ENCODE assay signal across 8 cellular contexts in the genomic region with DNA sequence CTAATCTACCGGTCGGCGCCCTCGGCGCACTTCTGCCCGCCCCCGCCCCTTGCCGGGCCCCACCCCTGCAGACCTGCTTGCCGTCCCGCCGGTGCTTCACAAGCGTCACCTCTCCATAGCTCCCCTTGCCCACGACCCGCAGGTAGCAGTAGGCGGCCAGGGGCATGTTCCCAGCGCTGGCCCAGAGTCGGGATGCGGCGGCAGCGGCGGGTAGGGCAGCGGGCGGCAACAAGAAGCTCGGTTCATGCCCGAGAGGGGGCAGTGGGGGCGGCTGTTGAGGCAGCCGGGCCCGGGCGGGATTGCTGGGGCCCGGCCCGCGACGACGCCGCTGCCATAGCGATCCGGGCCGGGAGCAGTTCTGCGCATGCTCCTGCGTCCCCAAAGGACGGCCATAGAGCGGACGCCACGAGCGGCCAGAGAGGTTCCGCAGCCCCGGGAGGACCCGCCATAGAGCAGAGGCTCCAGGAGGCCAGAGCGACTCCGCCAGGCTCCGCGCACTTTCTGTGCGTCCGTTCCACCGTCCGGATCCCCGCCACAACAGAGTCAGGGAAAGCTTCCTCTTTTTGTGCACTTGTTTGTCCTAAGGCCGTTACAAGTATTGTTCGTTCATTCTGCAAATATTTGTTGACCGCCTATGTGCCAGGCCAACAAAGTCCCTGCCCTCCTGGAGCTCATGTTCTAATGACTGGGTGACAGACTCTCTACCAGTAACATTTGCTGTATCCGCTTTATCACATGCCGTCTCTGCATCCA. TPM values are rescaled to one million over a fixed set of nuclear protein-coding genes. Genes with fewer than 3 reads are reported as not detected.
DNase-seq lines count a peak whose midpoint lies in the region; ATAC-seq, FAIRE-seq and TF ChIP-seq lines count a peak whose summit lies in the region.

A gene (minus strand): TSS at position 360 of the 753 bp plus-strand sequence. CDS start 194 bp downstream, at position 166.

- no peak within 1 kb of the TSS for H3K23ac ChIP-seq in trophoblast cell (ENCODE audit: low read length)

- peak; percentile 53 to 88 for TF ChIP-seq EP300 in tibial nerve (IDR thresholded peaks at IDR 0.05)

- peaks cover 5% of the 10 kb centered on the region for H3K79me2 ChIP-seq in trophoblast cell (ENCODE audit: control insufficient read depth, insufficient read depth, low read length, poor library complexity)

- H3K27me3 ChIP-seq in trophoblast cell (ENCODE audit: insufficient read depth, low read length) (no peaks in the 10 kb centered on the region), tibial nerve (no peaks in the 10 kb centered on the region)

- ATAC-seq in HG02798 (IDR thresholded peaks at IDR 0.05; ENCODE audit: poor library complexity, unreplicated experiment) = peak; percentile 95
- peak; percentile 99 for ATAC-seq in activated naive CD8-positive, alpha-beta T cell treated with anti-CD3 and anti-CD28 coated beads, Interleukin-2, amount 50 U/mL, for 24 hours

- no peak within 1 kb of the TSS for H2BK12ac ChIP-seq in trophoblast cell (ENCODE audit: low read length)

- H3K4me1 Mint-ChIP-seq in activated naive CD8-positive, alpha-beta T cell treated with anti-CD3 and anti-CD28 coated beads, Interleukin-2, amount 50 U/mL, for 24 hours = peaks cover 21% of the 10 kb centered on the region

- H3K4me3 ChIP-seq in trophoblast cell (ENCODE audit: low read depth, low read length) = peak within 1 kb of the TSS; percentile 95
- H3K4me3 ChIP-seq in tibial nerve = peak within 1 kb of the TSS; percentile 65 to 97 (median 76)

- H4K12ac ChIP-seq in trophoblast cell (ENCODE audit: low read depth, low read length) = peak within 1 kb of the TSS; percentile 98

- H3K27me3 Mint-ChIP-seq in activated naive CD8-positive, alpha-beta T cell treated with anti-CD3 and anti-CD28 coated beads, Interleukin-2, amount 50 U/mL, for 24 hours = no peaks in the 10 kb centered on the region

- H4K91ac ChIP-seq in trophoblast cell (ENCODE audit: low read depth, low read length) = peak within 1 kb of the TSS; percentile 81

- H3K14ac ChIP-seq in trophoblast cell (ENCODE audit: low read length) = peak within 1 kb of the TSS; percentile 99

- peak within 1 kb of the TSS; percentile 91 for H2BK120ac ChIP-seq in trophoblast cell (ENCODE audit: insufficient read depth, low read length, poor library complexity)

- no peak within 1 kb of the TSS for H2AK5ac ChIP-seq in trophoblast cell (ENCODE audit: low read length)

- H3K4ac ChIP-seq in trophoblast cell (ENCODE audit: low read depth, low read length) = peak within 1 kb of the TSS; percentile 96

- intact Hi-C loops in cardiac septum (cut with DNase I) = loop anchor here (5.0 kb wide), 1 partner anchor 122 kb away; no protein-coding TSS in a partner anchor

- no peaks in the 10 kb centered on the region for H3K9me3 Mint-ChIP-seq in activated naive CD8-positive, alpha-beta T cell treated with anti-CD3 and anti-CD28 coated beads, Interleukin-2, amount 50 U/mL, for 24 hours

- H3K4me1 ChIP-seq in trophoblast cell (ENCODE audit: control insufficient read depth in 1 of 2, insufficient read depth in 2 of 2, low read length in 2 of 2) (peaks cover 2 to 4% of the 10 kb centered on the region in 2 experiments), tibial nerve (peaks cover 0 to 28% (median 9%) of the 10 kb centered on the region in 4 donors)

- peak; percentile 87 for FAIRE-seq in GM12891 (lab: Jason Lieb, UNC)

- TF ChIP-seq CTCF in tibial nerve (IDR thresholded peaks at IDR 0.05) = peak in 2 of 5 experiments; percentile 6 to 39

- no CpG with 5 or more reads among the region's 62 CpGs for WGBS in trophoblast cell (ENCODE audit: extremely low coverage, insufficient coverage, insufficient read length)
- 0 to 1% methylated on average over 27 to 62 of the region's 62 CpGs for WGBS in tibial nerve, 2 donors

- peak within 1 kb of the TSS; percentile 91 for H3K27ac Mint-ChIP-seq in activated naive CD8-positive, alpha-beta T cell treated with anti-CD3 and anti-CD28 coated beads, Interleukin-2, amount 50 U/mL, for 24 hours

- peak within 1 kb of the TSS; percentile 96 for H4K8ac ChIP-seq in trophoblast cell (ENCODE audit: low read depth, low read length)

- H3K9me3 ChIP-seq in trophoblast cell (ENCODE audit: insufficient read depth, low read depth, low read length) (no peaks in the 10 kb centered on the region), tibial nerve (no peaks in the 10 kb centered on the region)

- peak within 1 kb of the TSS; percentile 83 for H3K4me2 ChIP-seq in trophoblast cell (ENCODE audit: low read length)

- peak; percentile 91 for DNase-seq in GM12891 (ENCODE audit: insufficient read length, low spot score)
- DNase-seq in NCI-H1436 (lab: John Stamatoyannopoulos, UW) = peak; percentile 73
- DNase-seq in SW480 (ENCODE audit: low spot score) = peak; percentile 92
- peak; percentile 88 for DNase-seq in activated naive CD8-positive, alpha-beta T cell treated with anti-CD3 and anti-CD28 coated beads, Interleukin-2, amount 50 U/mL, for 24 hours
- peak; percentile 96 for DNase-seq in cardiac septum (ENCODE audit: low spot score)
- peak; percentile 83 to 93 for DNase-seq in trophoblast cell
- peak; percentile 68 to 76 for DNase-seq in tibial nerve (ENCODE audit: low spot score in 2 of 2)

- H2AFZ ChIP-seq in trophoblast cell (ENCODE audit: insufficient read depth, low read length, poor library complexity) = peak within 1 kb of the TSS; percentile 98

- H3K18ac ChIP-seq in trophoblast cell (ENCODE audit: low read length) = peak within 1 kb of the TSS; percentile 87

- H2BK5ac ChIP-seq in trophoblast cell (ENCODE audit: low read depth, low read length, poor library complexity) = no peak within 1 kb of the TSS

- H3K27ac ChIP-seq in trophoblast cell (ENCODE audit: low read depth, low read length) (peak within 1 kb of the TSS; percentile 51), tibial nerve (peak within 1 kb of the TSS; percentile 34 to 83 (median 74))

- TF ChIP-seq POLR2A in GM12891 (IDR thresholded peaks at IDR 0.05; ENCODE audit: low read depth, low read length) (peak; percentile 97), tibial nerve (IDR thresholded peaks at IDR 0.05) (peak; percentile 19 to 56)

- H3K9ac ChIP-seq in trophoblast cell (ENCODE audit: low read length) = peak within 1 kb of the TSS; percentile 89

- H3K36me3 Mint-ChIP-seq in activated naive CD8-positive, alpha-beta T cell treated with anti-CD3 and anti-CD28 coated beads, Interleukin-2, amount 50 U/mL, for 24 hours (ENCODE audit: low read depth) = peaks cover 8% of the 10 kb centered on the region

- H3K36me3 ChIP-seq in trophoblast cell (ENCODE audit: control insufficient read depth in 1 of 2, insufficient read depth in 2 of 2, low read length in 2 of 2) (peaks cover 7 to 11% of the 10 kb centered on the region in 2 experiments), tibial nerve (peaks cover 0 to 26% (median 4%) of the 10 kb centered on the region in 3 donors)

- H3K4me3 Mint-ChIP-seq in activated naive CD8-positive, alpha-beta T cell treated with anti-CD3 and anti-CD28 coated beads, Interleukin-2, amount 50 U/mL, for 24 hours = peak within 1 kb of the TSS; percentile 92

- peaks cover 4% of the 10 kb centered on the region for H3K79me1 ChIP-seq in trophoblast cell (ENCODE audit: low read length)

TF ChIP-seq in GM12891, 5 proteins besides CTCF, POLR2A, EP300 and RAD21:
- no peak for TF ChIP-seq SPI1 (IDR thresholded peaks at IDR 0.05; ENCODE audit: low read depth, low read length)
- peak; percentile 96 for TF ChIP-seq POLR2AphosphoS5 (IDR thresholded peaks at IDR 0.05; ENCODE audit: low read depth, low read length)
- TF ChIP-seq POU2F2 (IDR thresholded peaks at IDR 0.05; ENCODE audit: low read depth, low read length) = peak; percentile 57
- no peak for TF ChIP-seq PAX5 (IDR thresholded peaks at IDR 0.05; ENCODE audit: insufficient read depth, low read length, severe bottlenecking)
- TF ChIP-seq TAF1 (IDR thresholded peaks at IDR 0.05; ENCODE audit: low read depth, low read length) = peak; percentile 92
TF ChIP-seq in GM12891: peak in this region for 3.

RNA-seq across cellular contexts. Expression of the gene that starts here (rescaled TPM):
- 5.1 TPM for polyA plus RNA-seq in GM12891 (2012; ENCODE audit: low read depth, missing spikeins)
- total RNA-seq in cardiac septum (17.1 TPM), tibial nerve (10 to 100 TPM; 19.2 to 26.7 (median 20.5) TPM)
- polyA plus RNA-seq in trophoblast cell (2013) = 7.5 and 7.7 TPM in 2 replicates

Comparison
In these comparisons a context has a peak if more than half of its experiments do, and no peak if none do; other contexts are left out.
1. Peak in every context shown above with its lines: DNase-seq, ATAC-seq, H3K4me3 ChIP-seq and H3K27ac ChIP-seq.